1 cellular context compared by ENCODE assay signal in the genomic region with DNA sequence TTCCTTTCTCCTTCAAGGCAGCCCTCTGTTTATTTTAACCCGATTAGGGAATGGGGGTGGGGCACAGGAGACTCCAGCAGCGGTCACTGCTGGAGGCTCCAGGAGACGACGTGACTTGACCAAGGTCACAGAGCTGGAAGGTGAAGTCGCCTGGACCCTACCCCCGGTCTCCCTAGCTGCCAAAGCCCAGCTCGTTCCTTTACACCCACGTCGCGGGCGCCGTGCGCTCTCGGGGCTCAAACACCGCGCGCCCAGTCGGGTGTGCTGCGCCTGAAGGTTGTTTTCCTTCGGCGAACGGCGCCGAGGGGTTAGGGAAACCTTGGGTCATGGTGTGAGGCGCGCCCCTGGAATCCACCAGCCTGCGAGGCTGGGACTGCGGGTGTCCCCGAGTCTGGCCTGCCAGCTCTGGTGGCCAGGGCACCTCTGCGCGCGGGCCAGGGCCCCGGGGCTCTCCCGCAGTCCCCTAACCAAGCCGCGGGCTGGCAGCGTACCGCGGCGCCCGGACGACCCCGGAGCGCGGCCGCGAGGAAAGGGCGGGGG.
TF ChIP-seq lines count a peak whose summit lies in the region.

No MANE protein-coding gene starts in this region.

TF ChIP-seq in H1, 55 proteins besides CTCF, POLR2A, EP300 and RAD21 (continued from another document):
- no peak for TF ChIP-seq TAF1 (IDR thresholded peaks at IDR 0.05; ENCODE audit: low read depth, low read length)
- TF ChIP-seq SUZ12 (IDR thresholded peaks at IDR 0.05; ENCODE audit: low read length) = peak; percentile 65; the same call in 1 of the 2 replicates
- 0 out of 4 replicates have a peak, but pooled peaks of 1 of the 2 experiments have one; percentile 29 for TF ChIP-seq SIN3A (conservative IDR thresholded peaks at IDR 0.05 in 1 of 2, IDR thresholded peaks at IDR 0.05 in 1 of 2; ENCODE audit: low read depth in 1 of 2, low read length in 2 of 2)
- TF ChIP-seq CBX5 (IDR thresholded peaks at IDR 0.05; ENCODE audit: low read depth, low read length) = no peak
